ENCODE assay signal across 18 cellular contexts in the genomic region with DNA sequence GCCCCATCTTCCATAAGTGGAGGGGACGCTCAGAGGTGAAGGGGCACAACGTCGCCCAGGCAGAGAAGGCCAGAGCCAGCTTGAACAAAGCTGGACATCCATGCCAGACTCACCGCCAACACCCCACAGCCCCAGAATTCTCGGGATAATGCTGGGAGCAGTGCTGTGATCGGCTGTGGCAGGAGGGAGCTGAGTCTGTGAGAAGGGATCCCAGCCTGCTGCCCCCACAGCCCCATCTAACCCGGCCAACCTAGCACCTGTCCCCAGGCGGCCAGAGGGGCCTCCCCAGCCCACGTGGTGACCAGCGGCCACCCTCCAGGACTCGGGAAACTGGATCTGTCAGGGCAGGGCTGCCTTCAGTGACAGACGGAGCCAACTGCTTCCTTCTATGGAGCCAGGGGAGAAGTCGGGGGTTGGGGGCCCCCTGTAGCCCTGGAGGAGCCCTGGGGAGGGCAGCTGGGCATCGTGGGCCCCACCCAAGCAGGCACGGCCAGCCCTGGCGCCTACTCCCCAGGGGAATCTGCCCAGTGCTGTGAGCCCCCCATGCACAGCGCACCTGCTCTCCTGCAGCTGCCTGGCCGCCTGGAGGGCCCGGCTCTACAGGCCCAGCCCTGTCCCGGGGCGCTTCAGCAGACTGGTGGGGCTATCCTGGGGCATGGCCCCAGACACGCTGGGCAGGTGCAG. TPM values are rescaled to one million over a fixed set of nuclear protein-coding genes. Genes with fewer than 3 reads are reported as not detected.
DNase-seq lines count a peak whose midpoint lies in the region; TF ChIP-seq lines count a peak whose summit lies in the region.
"Had no signal": no experiment of that assay in that cellular context is flagged by ENCODE, and none has a peak within 500 bp of the region (broad histone marks: within the 10 kb centered on the region; RNA-seq: fewer than 3 reads in every experiment).

No MANE protein-coding gene starts in this region.

- no peaks in the 10 kb centered on the region for H3K9me3 ChIP-seq in endocrine pancreas (ENCODE audit: control insufficient read depth, low read length)
- no peaks in the 10 kb centered on the region for H3K9me3 ChIP-seq in osteoblast (ENCODE audit: low read depth, low read length)
- no peaks in the 10 kb centered on the region for H3K9me3 ChIP-seq in GM23248 (ENCODE audit: low read depth)
- H3K9me3 ChIP-seq: adrenal gland, neutrophil had no signal

- 74 to 78% methylated on average over 16 to 22 of the region's 22 CpGs for WGBS in GM23248 (ENCODE audit: low coverage in 1 of 2, low lambda C conversion rate in 2 of 2, missing lambda C conversion rate in 2 of 2), 2 experiments

- no peak for TF ChIP-seq CTCF in osteoblast (IDR thresholded peaks at IDR 0.05; ENCODE audit: extremely low read depth, low read depth, low read length)

- H3K4me1 ChIP-seq in endocrine pancreas (ENCODE audit: control insufficient read depth, insufficient read depth, low read length) (no peaks in the 10 kb centered on the region), osteoblast (ENCODE audit: insufficient read depth, low read length) (peaks cover 43% of the 10 kb centered on the region), GM23248 (ENCODE audit: insufficient read depth) (peaks cover 7% of the 10 kb centered on the region; the same call in 1 of the 2 replicates)

- H3K36me3 ChIP-seq in endocrine pancreas (ENCODE audit: control insufficient read depth, insufficient read depth, low read length) = no peaks in the 10 kb centered on the region
- no peaks in the 10 kb centered on the region for H3K36me3 ChIP-seq in osteoblast (ENCODE audit: insufficient read depth, low read length)
- no peaks in the 10 kb centered on the region for H3K36me3 ChIP-seq in GM23248 (ENCODE audit: low read depth)
- H3K36me3 ChIP-seq: adrenal gland had no signal

- H3K4me3 ChIP-seq in endocrine pancreas (ENCODE audit: control insufficient read depth, insufficient read depth, low read length) (no peak overlapping the region), osteoblast (ENCODE audit: insufficient read depth, low read length) (no peak overlapping the region), GM23248 (no peak overlapping the region)
- H3K4me3 ChIP-seq: adrenal gland had no signal

- no peaks in the 10 kb centered on the region for H3K9me2 ChIP-seq in GM23248 (ENCODE audit: insufficient read depth)

- no peak overlapping the region for H2AFZ ChIP-seq in osteoblast (ENCODE audit: low read length)
- H2AFZ ChIP-seq in GM23248 = no peak overlapping the region

- H3K9ac ChIP-seq in endocrine pancreas (ENCODE audit: control insufficient read depth, insufficient read depth, low read length) = peak overlapping the region; percentile 60
- H3K9ac ChIP-seq in GM23248 = no peak overlapping the region

- H3K79me2 ChIP-seq in osteoblast (ENCODE audit: insufficient read depth, low read length) (peaks cover 97% of the 10 kb centered on the region), GM23248 (ENCODE audit: insufficient read depth) (peaks cover 100% of the 10 kb centered on the region)

- DNase-seq in stimulated activated CD4-positive, alpha-beta T cell treated with anti-CD3 and anti-CD28 coated beads, Interleukin-15, amount 100 ng/mL, for 24 hours = peak; percentile 1
- DNase-seq in stimulated activated CD4-positive, alpha-beta T cell treated with anti-CD3 and anti-CD28 coated beads, Interleukin-4, amount 100 ng/mL, for 4 hours = no peak
- DNase-seq in osteoblast (ENCODE audit: insufficient read length, low spot score, missing footprints) (peak; percentile 50), GM23248 (no peak), SW480 (ENCODE audit: low spot score) (no peak), T-helper 2 cell (no peak), NCI-H510A treated with DMSO at 0.1 percent for 48 hours (lab: John Stamatoyannopoulos, UW) (no peak)
- DNase-seq: activated CD4-positive, alpha-beta T cell treated with anti-CD3 and anti-CD28 coated beads for 4 hours; activated T-cell treated with anti-CD3 and anti-CD28 coated beads, Interleukin-2, amount 50 U/mL, for 4 hours; central memory CD4-positive, alpha-beta T cell; KG1; NCI-H1105; SHP77; small intestine; T-helper 9 cell had no signal

- H4K20me1 ChIP-seq in osteoblast (ENCODE audit: insufficient read depth, low read length) (peaks cover 68% of the 10 kb centered on the region), GM23248 (ENCODE audit: insufficient read depth) (peaks cover 12% of the 10 kb centered on the region)

- H3F3A ChIP-seq in GM23248 (ENCODE audit: insufficient read depth) = peaks cover 19% of the 10 kb centered on the region

- H3K27me3 ChIP-seq in endocrine pancreas (ENCODE audit: control insufficient read depth, insufficient read depth, low read length) = no peaks in the 10 kb centered on the region
- no peaks in the 10 kb centered on the region for H3K27me3 ChIP-seq in osteoblast (ENCODE audit: insufficient read depth, low read length)
- H3K27me3 ChIP-seq in GM23248 (replicated peaks; ENCODE audit: insufficient read depth) = no peaks in the 10 kb centered on the region
- H3K27me3 ChIP-seq: adrenal gland, neutrophil had no signal

- H3K27ac ChIP-seq in osteoblast (ENCODE audit: low read depth, low read length) = no peak overlapping the region
- H3K27ac ChIP-seq in GM23248 = no peak overlapping the region
- H3K27ac ChIP-seq: neutrophil had no signal

- H3K4me2 ChIP-seq in osteoblast (ENCODE audit: insufficient read depth, low read length) = no peak overlapping the region
- no peak overlapping the region for H3K4me2 ChIP-seq in GM23248 (ENCODE audit: unreplicated experiment)

- in situ Hi-C loops in GM23248 (cut with MboI) = no loop called here

RNA-seq across cellular contexts. Expression of a gene that starts 6.0 kb away (rescaled TPM):
- 6.9 and 10.9 TPM in 2 replicates for total RNA-seq in osteoblast
- 5.5 and 17.5 TPM in 2 replicates for total RNA-seq in GM23248 (2014; rRNA removed; shearing (Covaris generic))
- polyA plus RNA-seq in GM23248 (2016; fragmentation: Nextera tagmentation; extraction: Ambion mirVana) = 25.6 and 26.0 TPM in 2 replicates

RNA-seq across cellular contexts. Expression of a gene that starts 36.5 kb away (rescaled TPM):
- total RNA-seq in osteoblast = 23.0 and 26.1 TPM in 2 replicates
- total RNA-seq in GM23248 (2014; rRNA removed; shearing (Covaris generic)) = 25.9 and 36.3 TPM in 2 replicates
- polyA plus RNA-seq in GM23248 (2016; fragmentation: Nextera tagmentation; extraction: Ambion mirVana) = 32.1 and 36.6 TPM in 2 replicates

Comparison
In these comparisons a context has a peak if more than half of its experiments do, and no peak if none do; other contexts are left out.
1. DNase-seq: peak in stimulated activated CD4-positive, alpha-beta T cell treated with anti-CD3 and anti-CD28 coated beads, Interleukin-15, amount 100 ng/mL, for 24 hours (single experiment) and osteoblast (single experiment); none in stimulated activated CD4-positive, alpha-beta T cell treated with anti-CD3 and anti-CD28 coated beads, Interleukin-4, amount 100 ng/mL, for 4 hours (0 of 2), GM23248 (single experiment), SW480 (single experiment), T-helper 2 cell (0 of 5) and NCI-H510A treated with DMSO at 0.1 percent for 48 hours (single experiment).